In the genomic region with DNA sequence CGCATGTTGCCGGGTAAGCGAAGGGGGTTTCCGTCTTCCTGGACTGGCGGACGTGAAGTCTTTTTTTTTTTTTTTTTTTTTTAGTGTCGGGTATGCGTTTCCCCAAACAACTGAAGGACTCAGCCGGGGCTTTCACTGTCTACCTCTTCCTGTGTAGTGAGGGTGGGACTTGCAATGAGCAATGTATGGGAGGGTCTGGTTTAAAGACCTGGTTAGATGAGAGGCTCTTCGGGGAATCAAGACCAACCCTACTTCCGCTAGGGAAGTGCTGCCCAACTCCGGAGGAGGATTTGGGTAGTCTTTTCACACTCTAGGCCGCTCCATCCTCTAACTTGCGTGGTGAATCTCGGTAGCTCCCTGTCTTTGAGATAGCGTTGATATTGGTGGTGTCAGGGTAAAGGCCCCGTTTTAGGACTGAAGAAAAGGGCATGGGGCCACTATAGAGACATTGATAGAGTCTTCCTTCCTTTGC, we compare ENCODE assay signal across 8 cellular contexts. TPM values are rescaled to one million over a fixed set of nuclear protein-coding genes. Genes with fewer than 3 reads are reported as not detected.
DNase-seq lines count a peak whose midpoint lies in the region; ATAC-seq and TF ChIP-seq lines count a peak whose summit lies in the region.

No MANE protein-coding gene starts in this region.

- peak in 1 of 2 experiments; percentile 63 for DNase-seq in Caco-2
- DNase-seq in RKO (ENCODE audit: low spot score): peak; percentile 80
- peak; percentile 77 for DNase-seq in activated naive CD4-positive, alpha-beta T cell treated with Interleukin-2 at 50 U/mL for 16 hours
- peak; percentile 47 for DNase-seq in germinal center (ENCODE audit: low spot score)
- no peak for DNase-seq in ovary
- peak; percentile 44 for DNase-seq in ureter (ENCODE audit: low spot score)

- TF ChIP-seq POLR2A in ovary (IDR thresholded peaks at IDR 0.05): no peak

- H3K9me3 ChIP-seq in Caco-2 (no peaks in the 10 kb centered on the region), ovary (no peaks in the 10 kb centered on the region)

- ATAC-seq in GM19455 (IDR thresholded peaks at IDR 0.05; ENCODE audit: unreplicated experiment): peak; percentile 30
- ATAC-seq in HG03565 (IDR thresholded peaks at IDR 0.05; ENCODE audit: unreplicated experiment): peak; percentile 27

- H3K4me1 ChIP-seq in Caco-2: peaks cover 20% of the 10 kb centered on the region
- peaks cover under 1% of the 10 kb centered on the region for H3K4me1 ChIP-seq in ovary (ENCODE audit: insufficient read depth)

- H3K4me1 Mint-ChIP-seq in Caco-2 (ENCODE audit: low read depth, unreplicated experiment): peaks cover 14% of the 10 kb centered on the region

- H3K27ac Mint-ChIP-seq in Caco-2 (ENCODE audit: unreplicated experiment): peak overlapping the region; percentile 94

- H3K36me3 ChIP-seq in Caco-2 (ENCODE audit: control insufficient read depth, insufficient read depth, low read length): no peaks in the 10 kb centered on the region
- no peaks in the 10 kb centered on the region for H3K36me3 ChIP-seq in ovary

- 0% methylated on average over 16 to 17 of the region's 17 CpGs for WGBS in ovary, 3 donors

- CTCF ChIA-PET in Caco-2 (lab: Charles Lee): interaction anchor here (0.7 to 2.5 kb wide), 3 partner anchors 37 to 172 kb away, joined by 4 to 9 read pairs (median 6); partner anchors contain the start of gene FMO4

- H3K4me3 ChIP-seq in Caco-2 (ENCODE audit: low read depth, low read length): peak overlapping the region; percentile 87
- peak overlapping the region; percentile 85 for H3K4me3 ChIP-seq in ovary

- no peak for TF ChIP-seq EP300 in ovary (IDR thresholded peaks at IDR 0.05)

- intact Hi-C loops in Caco-2 (cut with micrococcal nuclease; ENCODE audit: unreplicated experiment) (loop anchor here (10.0 kb wide), 1 partner anchor 231 kb away; no protein-coding TSS in a partner anchor), ovary (cut with DNase I) (loop anchor here in 1 of 4 donors (10.0 kb wide), 2 partner anchors 159 to 229 kb away; no protein-coding TSS in a partner anchor)

- H3K4me3 Mint-ChIP-seq in Caco-2 (ENCODE audit: unreplicated experiment): peak overlapping the region; percentile 96

- no peaks in the 10 kb centered on the region for H3K9me3 Mint-ChIP-seq in Caco-2 (ENCODE audit: unreplicated experiment)

- no TSS peak for BruUV-seq in Caco-2 (replicated peaks; lab: Mats Ljungman, UMichigan)

- TF ChIP-seq CTCF in Caco-2 (IDR thresholded peaks at IDR 0.05; ENCODE audit: insufficient read depth in 1 of 2, low read depth in 1 of 2, low read length in 1 of 2, severe bottlenecking in 1 of 2, unreplicated experiment in 1 of 2) (no peak), ovary (IDR thresholded peaks at IDR 0.05) (no peak)

- POLR2A ChIA-PET in Caco-2 (lab: Charles Lee): interaction anchor here (1.1 kb wide), 1 partner anchor 20 kb away, joined by 3 read pairs; no protein-coding TSS in a partner anchor

- H3K27me3 Mint-ChIP-seq in Caco-2 (ENCODE audit: insufficient read depth, unreplicated experiment): no peaks in the 10 kb centered on the region

- peaks cover 41% of the 10 kb centered on the region for H3K36me3 Mint-ChIP-seq in Caco-2 (ENCODE audit: insufficient read depth, unreplicated experiment)

- H3K27me3 ChIP-seq in Caco-2 (replicated peaks; ENCODE audit: control insufficient read depth, insufficient read depth, low read length) (no peaks in the 10 kb centered on the region), ovary (no peaks in the 10 kb centered on the region)

- peak overlapping the region; percentile 98 to 99 for H3K27ac ChIP-seq in ovary

RNA-seq across cellular contexts. Expression of gene PRRC2C, which starts 0.8 kb away (rescaled TPM):
- 208 and 237 TPM in 2 replicates for total RNA-seq in Caco-2 (2022)
- total RNA-seq in ovary: 100 to 1,000 TPM in 5 of 7 donors, 10 to 100 TPM in 2; 51.6 to 136 (median 107) TPM
- 10 to 100 TPM; 30.7 to 69.3 TPM for polyA plus RNA-seq in ovary
- 254 TPM for total RNA-seq in ureter

Comparison
In these comparisons a context has a peak if more than half of its experiments do, and no peak if none do; other contexts are left out.
1. DNase-seq: peak in RKO (single experiment), activated naive CD4-positive, alpha-beta T cell treated with Interleukin-2 at 50 U/mL for 16 hours (single experiment), germinal center (single experiment) and ureter (single experiment); none in ovary (0 of 5).